18 cellular contexts compared by ENCODE assay signal in genomic region chr14:100589071-100589759, GRCh38. TPM values are rescaled to one million over a fixed set of nuclear protein-coding genes. Genes with fewer than 3 reads are reported as not detected.
A peak's percentile ranks its signal among the peaks of the same experiment; 100 is the strongest.
DNase-seq lines count a peak whose midpoint lies in the region; ATAC-seq and TF ChIP-seq lines count a peak whose summit lies in the region.
"Had no signal": no experiment of that assay in that cellular context is flagged by ENCODE, and none has a peak within 500 bp of the region (broad histone marks: within the 10 kb centered on the region; RNA-seq: fewer than 3 reads in every experiment).

No MANE protein-coding gene starts in this region.

- H3K27ac Mint-ChIP-seq in activated naive CD4-positive, alpha-beta T cell treated with anti-CD3 and anti-CD28 coated beads, Interleukin-2, amount 10 ng/mL, durations not matched to agents 7 days and 5 days, result no peak overlapping the region
- H3K27ac Mint-ChIP-seq in Calu3 (ENCODE audit: unreplicated experiment), result no peak overlapping the region
- no peak overlapping the region for H3K27ac Mint-ChIP-seq in activated CD4-positive, alpha-beta T cell treated with anti-CD3 and anti-CD28 coated beads for 36 hours
- H3K27ac Mint-ChIP-seq: mesothelial cell of epicardium; stimulated activated naive CD8-positive, alpha-beta T cell treated with anti-CD3 and anti-CD28 coated beads, Interleukin-15, Interleukin-2, amounts not matched to agents 100 ng/mL and 50 ng/mL, for 24 hours had no signal

- no peaks in the 10 kb centered on the region for H3K36me3 ChIP-seq in sigmoid colon
- H3K36me3 ChIP-seq: gastrocnemius medialis, HAP-1, ovary, SJSA1 had no signal

- TF ChIP-seq EP300 in sigmoid colon (IDR thresholded peaks at IDR 0.05), result no peak

- H3K27me3 ChIP-seq in sigmoid colon, result peaks cover 19 to 56% (median 32%) of the 10 kb centered on the region in 3 donors
- H3K27me3 ChIP-seq: ovary had no signal

- POLR2A ChIA-PET in activated CD4-positive, alpha-beta T cell treated with anti-CD3 and anti-CD28 coated beads for 36 hours (lab: Charles Lee), result no interaction called here

- H3K4me3 ChIP-seq in sigmoid colon, result no peak overlapping the region
- H3K4me3 ChIP-seq: gastrocnemius medialis, HAP-1, ovary, SJSA1 had no signal

- no peaks in the 10 kb centered on the region for H3K9me3 ChIP-seq in sigmoid colon
- H3K9me3 ChIP-seq: gastrocnemius medialis, HAP-1, ovary, SJSA1 had no signal

- peak; percentile 8 for DNase-seq in activated naive CD4-positive, alpha-beta T cell treated with anti-CD3 and anti-CD28 coated beads, Interleukin-2, amount 10 ng/mL, durations not matched to agents 7 days and 5 days
- DNase-seq in activated naive CD4-positive, alpha-beta T cell (lab: John Stamatoyannopoulos, UW), result no peak
- DNase-seq in NCI-H524 (lab: John Stamatoyannopoulos, UW) (peak; percentile 94 to 98), left cardiac atrium (peak; percentile 14), sigmoid colon (peak; percentile 32), NCI-H2029 treated with DMSO at 0.1 percent for 48 hours (lab: John Stamatoyannopoulos, UW) (no peak), Calu3 (no peak)
- no peak for DNase-seq in activated CD4-positive, alpha-beta T cell treated with anti-CD3 and anti-CD28 coated beads for 36 hours
- DNase-seq: ACHN; activated CD4-positive, alpha-beta T cell treated with anti-CD3 and anti-CD28 coated beads, Interleukin-2, amount 50 U/mL, for 4 hours; NCI-H2107; stimulated activated CD4-positive, alpha-beta T cell treated with anti-CD3 and anti-CD28 coated beads, Interleukin-12 subunit alpha, Interleukin-12 subunit beta, amount 100 ng/mL, for 4 hours had no signal

- no peak overlapping the region for H3K27ac ChIP-seq in sigmoid colon
- H3K27ac ChIP-seq: gastrocnemius medialis, ovary, SJSA1 had no signal

- intact Hi-C loops in left cardiac atrium (cut with DNase I) (no loop called here), sigmoid colon (cut with DNase I) (no loop called here), Calu3 (cut with micrococcal nuclease; ENCODE audit: unreplicated experiment) (no loop called here)
- intact Hi-C loops in activated CD4-positive, alpha-beta T cell treated with anti-CD3 and anti-CD28 coated beads for 36 hours (cut with DNase I, micrococcal nuclease), result loop anchor here in 1 of 2 experiments (5.0 kb wide), 1 partner anchor 53 kb away; no protein-coding TSS in a partner anchor

- H3K9me3 Mint-ChIP-seq in activated naive CD4-positive, alpha-beta T cell treated with anti-CD3 and anti-CD28 coated beads, Interleukin-2, amount 10 ng/mL, durations not matched to agents 7 days and 5 days, result no peaks in the 10 kb centered on the region
- no peaks in the 10 kb centered on the region for H3K9me3 Mint-ChIP-seq in Calu3 (ENCODE audit: low read depth, unreplicated experiment)
- no peaks in the 10 kb centered on the region for H3K9me3 Mint-ChIP-seq in activated CD4-positive, alpha-beta T cell treated with anti-CD3 and anti-CD28 coated beads for 36 hours (ENCODE audit: low read depth)
- H3K9me3 Mint-ChIP-seq: mesothelial cell of epicardium; stimulated activated naive CD8-positive, alpha-beta T cell treated with anti-CD3 and anti-CD28 coated beads, Interleukin-15, Interleukin-2, amounts not matched to agents 100 ng/mL and 50 ng/mL, for 24 hours had no signal

- H3K27me3 Mint-ChIP-seq in activated naive CD4-positive, alpha-beta T cell treated with anti-CD3 and anti-CD28 coated beads, Interleukin-2, amount 10 ng/mL, durations not matched to agents 7 days and 5 days, result peaks cover 88% of the 10 kb centered on the region
- peaks cover 74% of the 10 kb centered on the region for H3K27me3 Mint-ChIP-seq in Calu3 (ENCODE audit: unreplicated experiment)
- H3K27me3 Mint-ChIP-seq in activated CD4-positive, alpha-beta T cell treated with anti-CD3 and anti-CD28 coated beads for 36 hours, result peaks cover 26% of the 10 kb centered on the region

- CTCF ChIA-PET in activated naive CD4-positive, alpha-beta T cell treated with anti-CD3 and anti-CD28 coated beads, Interleukin-2, amount 10 ng/mL, durations not matched to agents 7 days and 5 days (lab: Charles Lee), result no interaction called here
- CTCF ChIA-PET in Calu3 (lab: Charles Lee), result no interaction called here
- CTCF ChIA-PET in activated CD4-positive, alpha-beta T cell treated with anti-CD3 and anti-CD28 coated beads for 36 hours (lab: Charles Lee), result no interaction called here

- WGBS in sigmoid colon, 2 donors, result 55 to 67% methylated on average over 13 of the region's 13 CpGs

- no peak for ATAC-seq in left cardiac atrium
- ATAC-seq in activated CD4-positive, alpha-beta T cell treated with anti-CD3 and anti-CD28 coated beads for 36 hours, result no peak
- ATAC-seq: gastrocnemius medialis had no signal

- BruUV-seq in Calu3 (replicated peaks; lab: Mats Ljungman, UMichigan), result no TSS peak

- no peak for TF ChIP-seq POLR2A in sigmoid colon (IDR thresholded peaks at IDR 0.05)

- H3K4me3 Mint-ChIP-seq in activated naive CD4-positive, alpha-beta T cell treated with anti-CD3 and anti-CD28 coated beads, Interleukin-2, amount 10 ng/mL, durations not matched to agents 7 days and 5 days, result no peak overlapping the region
- H3K4me3 Mint-ChIP-seq in Calu3 (ENCODE audit: low read depth, unreplicated experiment), result no peak overlapping the region
- no peak overlapping the region for H3K4me3 Mint-ChIP-seq in activated CD4-positive, alpha-beta T cell treated with anti-CD3 and anti-CD28 coated beads for 36 hours
- H3K4me3 Mint-ChIP-seq: stimulated activated naive CD8-positive, alpha-beta T cell treated with anti-CD3 and anti-CD28 coated beads, Interleukin-15, Interleukin-2, amounts not matched to agents 100 ng/mL and 50 ng/mL, for 24 hours had no signal

- H3K36me3 Mint-ChIP-seq in activated naive CD4-positive, alpha-beta T cell treated with anti-CD3 and anti-CD28 coated beads, Interleukin-2, amount 10 ng/mL, durations not matched to agents 7 days and 5 days, result no peaks in the 10 kb centered on the region
- H3K36me3 Mint-ChIP-seq in Calu3 (ENCODE audit: insufficient read depth, unreplicated experiment), result no peaks in the 10 kb centered on the region
- H3K36me3 Mint-ChIP-seq in activated CD4-positive, alpha-beta T cell treated with anti-CD3 and anti-CD28 coated beads for 36 hours (ENCODE audit: low read depth), result no peaks in the 10 kb centered on the region
- H3K36me3 Mint-ChIP-seq: mesothelial cell of epicardium had no signal

- peaks cover 0 to 9% (median 7%) of the 10 kb centered on the region in 4 donors for H3K4me1 ChIP-seq in sigmoid colon
- H3K4me1 ChIP-seq: gastrocnemius medialis, HAP-1 had no signal

- TF ChIP-seq CTCF in sigmoid colon (IDR thresholded peaks at IDR 0.05) (no peak), Calu3 (IDR thresholded peaks at IDR 0.05; ENCODE audit: unreplicated experiment) (no peak)

- H3K4me1 Mint-ChIP-seq in activated naive CD4-positive, alpha-beta T cell treated with anti-CD3 and anti-CD28 coated beads, Interleukin-2, amount 10 ng/mL, durations not matched to agents 7 days and 5 days, result peaks cover 8% of the 10 kb centered on the region
- no peaks in the 10 kb centered on the region for H3K4me1 Mint-ChIP-seq in Calu3 (ENCODE audit: low read depth, unreplicated experiment)
- no peaks in the 10 kb centered on the region for H3K4me1 Mint-ChIP-seq in activated CD4-positive, alpha-beta T cell treated with anti-CD3 and anti-CD28 coated beads for 36 hours

RNA-seq across cellular contexts. Expression of gene BEGAIN, which starts 2.0 kb away (rescaled TPM):
- total RNA-seq in left cardiac atrium (1 to 10 TPM; 1.7 to 2.1 TPM), sigmoid colon (1 to 10 TPM in 1 of 4 donors, under 1 TPM in 3; 0.36 to 1.4 (median 0.59) TPM), Calu3 (2022) (0.26 and 0.37 TPM in 2 replicates)
- polyA plus RNA-seq in sigmoid colon, result under 1 TPM; 0.46 to 0.90 (median 0.60) TPM
- total RNA-seq in activated CD4-positive, alpha-beta T cell treated with anti-CD3 and anti-CD28 coated beads for 36 hours, result 1 to 10 TPM; 3.1 to 3.5 TPM
- total RNA-seq: SJSA1 had no signal

Comparison
In these comparisons a context has a peak if more than half of its experiments do, and no peak if none do; other contexts are left out.
1. DNase-seq: peak in activated naive CD4-positive, alpha-beta T cell treated with anti-CD3 and anti-CD28 coated beads, Interleukin-2, amount 10 ng/mL, durations not matched to agents 7 days and 5 days (single experiment), NCI-H524 (2 of 2), left cardiac atrium (single experiment) and sigmoid colon (single experiment); none in activated naive CD4-positive, alpha-beta T cell (0 of 4), NCI-H2029 treated with DMSO at 0.1 percent for 48 hours (single experiment), Calu3 (single experiment) and activated CD4-positive, alpha-beta T cell treated with anti-CD3 and anti-CD28 coated beads for 36 hours (single experiment).